ENCODE assay signal across 8 cellular contexts in genomic region chr4:127001898-127002297, GRCh38.
"Had no signal": no experiment of that assay in that cellular context is flagged by ENCODE, and none has a peak within 500 bp of the region (broad histone marks: within the 10 kb centered on the region; RNA-seq: fewer than 3 reads in every experiment).

No MANE protein-coding gene starts in this region.

- H3K27ac Mint-ChIP-seq: H9, IgD-negative memory B cell had no signal

- H3K27me3 Mint-ChIP-seq: IgD-negative memory B cell had no signal

- ATAC-seq: HepG2 had no signal

- H3K9ac ChIP-seq: GM23248 had no signal

- H3K4me1 Mint-ChIP-seq: H9, IgD-negative memory B cell had no signal

- H2AFZ ChIP-seq: GM23248 had no signal

- H3K9me3 Mint-ChIP-seq: H9 had no signal

- H3K27ac ChIP-seq: GM23248, HL-60 had no signal

- H3K4me3 Mint-ChIP-seq: H9, IgD-negative memory B cell had no signal

- H3K4me3 ChIP-seq: GM23248 had no signal

- DNase-seq: GM23248, GOT3, H9, HCEC 1CT, KG1 had no signal
